Comparison of ENCODE assay signal across 20 cellular contexts in genomic region chr1:236365999-236366570, GRCh38. TPM values are rescaled to one million over a fixed set of nuclear protein-coding genes. Genes with fewer than 3 reads are reported as not detected.
DNase-seq lines count a peak whose midpoint lies in the region; ATAC-seq, FAIRE-seq and TF ChIP-seq lines count a peak whose summit lies in the region.
"Had no signal": no experiment of that assay in that cellular context is flagged by ENCODE, and none has a peak within 500 bp of the region (broad histone marks: within the 10 kb centered on the region; RNA-seq: fewer than 3 reads in every experiment).

No MANE protein-coding gene starts in this region.

- H3K27ac ChIP-seq in pancreas = peak overlapping the region in 1 of 4 donors; percentile 43
- H3K27ac ChIP-seq: Peyer's patch had no signal

- H3K4me3 ChIP-seq in pancreas = peak overlapping the region in 1 of 4 donors; percentile 4
- H3K4me3 ChIP-seq: Peyer's patch had no signal

- H3K27me3 ChIP-seq in pancreas = no peaks in the 10 kb centered on the region
- H3K27me3 ChIP-seq: Peyer's patch had no signal

- intact Hi-C loops in pancreas (cut with DNase I) = no loop called here
- intact Hi-C loops in head of caudate nucleus (cut with DNase I) = no loop called here

- ATAC-seq in pancreas (peak; percentile 61 to 95 (median 72)), HG03354 (IDR thresholded peaks at IDR 0.05; ENCODE audit: poor library complexity, severe bottlenecking, unreplicated experiment) (no peak), omental fat pad (ENCODE audit: low FRiP score) (no peak)

- FAIRE-seq in HTR-8/SVneo (lab: Jason Lieb, UNC) (peak; percentile 20), pancreas (lab: Jason Lieb, UNC) (no peak)
- FAIRE-seq: G401.6, GM12891, GM19239 had no signal

- TF ChIP-seq CTCF in pancreas (IDR thresholded peaks at IDR 0.05) = no peak
- no peak for TF ChIP-seq CTCF in omental fat pad (IDR thresholded peaks at IDR 0.05)

- WGBS in pancreas, 2 donors = 9 to 12% methylated on average over 7 of the region's 7 CpGs

- no peaks in the 10 kb centered on the region for H3K36me3 ChIP-seq in pancreas
- H3K36me3 ChIP-seq: Peyer's patch had no signal

- H3K9me3 ChIP-seq in pancreas = no peaks in the 10 kb centered on the region
- H3K9me3 ChIP-seq: Peyer's patch had no signal

- peak; percentile 19 for DNase-seq in A172 (ENCODE audit: low spot score)
- peak; percentile 41 for DNase-seq in HTR-8/SVneo (ENCODE audit: insufficient read length, low spot score)
- DNase-seq in left kidney (ENCODE audit: low read depth, low spot score) = peak; percentile 56
- no peak for DNase-seq in pancreas
- no peak for DNase-seq in head of caudate nucleus
- no peak for DNase-seq in omental fat pad (ENCODE audit: low spot score)
- DNase-seq: ACHN; CD4-positive, CD25-positive, alpha-beta regulatory T cell; DMS79 treated with DMSO at 0.1 percent for 48 hours; HFFc6; Karpas-422; MM.1S; NCI-H1105 treated with DMSO at 0.1 percent for 48 hours; NCI-H187; Peyer's patch; SHP77 treated with DMSO at 0.1 percent for 48 hours had no signal

- H3K4me1 ChIP-seq in pancreas = peaks cover 0 to 11% (median 6%) of the 10 kb centered on the region in 3 donors
- H3K4me1 ChIP-seq: Peyer's patch had no signal

RNA-seq across cellular contexts. Expression of gene EDARADD, which starts 28.0 kb away (rescaled TPM):
- total RNA-seq in A172 (2014; rRNA removed; shearing (Covaris generic)) = 0.53 TPM in 1 of 2 replicates, not detected in the other
- total RNA-seq in pancreas (1 to 10 TPM; 1.3 to 4.1 (median 3.0) TPM), omental fat pad (1 to 10 TPM in 1 of 4 donors, under 1 TPM in 2, not detected in 1; 0.24 to 1.2 (median 0.25) TPM)
- polyA plus RNA-seq in pancreas = 1 to 10 TPM; 1.2 to 9.5 TPM
- total RNA-seq: Peyer's patch had no signal

Comparison
In these comparisons a context has a peak if more than half of its experiments do, and no peak if none do; other contexts are left out.
1. DNase-seq: peak in A172 (single experiment), HTR-8/SVneo (single experiment) and left kidney (single experiment); none in pancreas (0 of 6), head of caudate nucleus (0 of 42) and omental fat pad (single experiment).
2. ATAC-seq: peak in pancreas (4 of 4); none in HG03354 (single experiment) and omental fat pad (single experiment).